8 cellular contexts compared by ENCODE assay signal in genomic region chr22:39152511-39153219, GRCh38. TPM values are rescaled to one million over a fixed set of nuclear protein-coding genes. Genes with fewer than 3 reads are reported as not detected.
DNase-seq lines count a peak whose midpoint lies in the region; ATAC-seq and TF ChIP-seq lines count a peak whose summit lies in the region.

Gene CBX7 (minus strand): TSS chr22:39152680. CDS start chr22:39152444, 236 bp downstream.

- no peak for TF ChIP-seq RAD21 in SK-N-SH (IDR thresholded peaks at IDR 0.05; ENCODE audit: low read length)

- H4K20me1 ChIP-seq in GM23248 (ENCODE audit: insufficient read depth), result no peaks in the 10 kb centered on the region
- no peaks in the 10 kb centered on the region for H4K20me1 ChIP-seq in SK-N-SH (ENCODE audit: insufficient read depth)
- peaks cover 4% of the 10 kb centered on the region for H4K20me1 ChIP-seq in osteoblast (ENCODE audit: insufficient read depth, low read length)

- H3F3A ChIP-seq in GM23248 (ENCODE audit: insufficient read depth) (peaks cover 8% of the 10 kb centered on the region; the same call in 1 of the 2 replicates), SK-N-SH (replicated peaks; ENCODE audit: insufficient read depth) (no peaks in the 10 kb centered on the region)

- H3K27ac ChIP-seq in GM23248, result no peak within 1 kb of the TSS
- H3K27ac ChIP-seq in SK-N-SH (ENCODE audit: low read depth in 2 of 2, low read length in 1 of 2), result no peak within 1 kb of the TSS
- no peak within 1 kb of the TSS for H3K27ac ChIP-seq in osteoblast (ENCODE audit: low read depth, low read length)
- peak within 1 kb of the TSS; percentile 91 to 97 for H3K27ac ChIP-seq in thoracic aorta

- H3K9me3 ChIP-seq in GM23248 (ENCODE audit: low read depth), result no peaks in the 10 kb centered on the region
- H3K9me3 ChIP-seq in SK-N-SH, result no peaks in the 10 kb centered on the region
- H3K9me3 ChIP-seq in osteoblast (ENCODE audit: low read depth, low read length), result no peaks in the 10 kb centered on the region
- H3K9me3 ChIP-seq in thoracic aorta, result no peaks in the 10 kb centered on the region

- CTCF ChIA-PET in SK-N-SH (lab: Yijun Ruan, JAX), result no interaction called here

- in situ Hi-C loops in GM23248 (cut with MboI), result loop anchor here (10.0 kb wide), 1 partner anchor 362 kb away; no protein-coding TSS in a partner anchor

- peak within 1 kb of the TSS; percentile 79 for H2AFZ ChIP-seq in GM23248
- H2AFZ ChIP-seq in SK-N-SH (ENCODE audit: low read depth), result peak within 1 kb of the TSS; percentile 74; the same call in 1 of the 2 replicates
- peak within 1 kb of the TSS; percentile 95 for H2AFZ ChIP-seq in osteoblast (ENCODE audit: low read length)

- no peak for TF ChIP-seq CTCF in SK-N-SH (IDR thresholded peaks at IDR 0.05)
- TF ChIP-seq CTCF in osteoblast (IDR thresholded peaks at IDR 0.05; ENCODE audit: extremely low read depth, low read depth, low read length), result no peak
- no peak for TF ChIP-seq CTCF in thoracic aorta (IDR thresholded peaks at IDR 0.05)

- TF ChIP-seq EP300 in SK-N-SH (IDR thresholded peaks at IDR 0.05; ENCODE audit: borderline replicate concordance in 1 of 2, low read depth in 1 of 2, low read length in 1 of 2), result no peak

- H3K4me2 ChIP-seq in GM23248 (ENCODE audit: unreplicated experiment), result peak within 1 kb of the TSS; percentile 86
- H3K4me2 ChIP-seq in SK-N-SH, result peak within 1 kb of the TSS; percentile 68
- H3K4me2 ChIP-seq in osteoblast (ENCODE audit: insufficient read depth, low read length), result peak within 1 kb of the TSS; percentile 90

- H3K79me2 ChIP-seq in GM23248 (ENCODE audit: insufficient read depth) (no peaks in the 10 kb centered on the region), SK-N-SH (ENCODE audit: insufficient read depth) (no peaks in the 10 kb centered on the region), osteoblast (ENCODE audit: insufficient read depth, low read length) (no peaks in the 10 kb centered on the region)

- no peaks in the 10 kb centered on the region for H3K36me3 ChIP-seq in GM23248 (ENCODE audit: low read depth)
- no peaks in the 10 kb centered on the region for H3K36me3 ChIP-seq in SK-N-SH (replicated peaks in 1 of 2; ENCODE audit: control insufficient read depth in 1 of 2, insufficient read depth in 2 of 2, low read length in 1 of 2)
- no peaks in the 10 kb centered on the region for H3K36me3 ChIP-seq in osteoblast (ENCODE audit: insufficient read depth, low read length)
- H3K36me3 ChIP-seq in thoracic aorta, result peaks cover 5% of the 10 kb centered on the region

- WGBS in GM23248 (ENCODE audit: low coverage in 1 of 2, low lambda C conversion rate in 2 of 2, missing lambda C conversion rate in 2 of 2), 2 experiments, result 3% methylated on average over 24 to 55 of the region's 98 CpGs
- 0% methylated on average over 4 of the region's 98 CpGs for WGBS in SK-N-SH (ENCODE audit: low lambda C conversion rate)

- H3K27me3 ChIP-seq in GM23248 (replicated peaks; ENCODE audit: insufficient read depth) (peaks cover 25% of the 10 kb centered on the region), SK-N-SH (ENCODE audit: insufficient read depth) (peaks cover 14% of the 10 kb centered on the region; the same call in 1 of the 2 replicates), osteoblast (ENCODE audit: insufficient read depth, low read length) (peaks cover 44% of the 10 kb centered on the region), thoracic aorta (replicated peaks; ENCODE audit: insufficient read depth) (no peaks in the 10 kb centered on the region)

- POLR2A ChIA-PET in SK-N-SH (lab: Yijun Ruan, JAX), result interaction anchor here (1.8 kb wide), 1 partner anchor 166 kb away, joined by 5 read pairs; no protein-coding TSS in a partner anchor

- H3K9me2 ChIP-seq in GM23248 (ENCODE audit: insufficient read depth) (no peaks in the 10 kb centered on the region), SK-N-SH (no peaks in the 10 kb centered on the region)

- H3K4me3 ChIP-seq in GM23248, result peak within 1 kb of the TSS; percentile 60
- peak within 1 kb of the TSS; percentile 53 to 56 for H3K4me3 ChIP-seq in SK-N-SH (ENCODE audit: low read depth in 2 of 2, low read length in 1 of 2)
- peak within 1 kb of the TSS; percentile 73 for H3K4me3 ChIP-seq in osteoblast (ENCODE audit: insufficient read depth, low read length)
- H3K4me3 ChIP-seq in thoracic aorta, result peak within 1 kb of the TSS; percentile 99

- H3K9ac ChIP-seq in GM23248 (peak within 1 kb of the TSS; percentile 76), SK-N-SH (no peak within 1 kb of the TSS; the same call in 1 of the 2 replicates)

- ATAC-seq in thoracic aorta (ENCODE audit: insufficient number of reproducible peaks, low FRiP score, low read depth), result peak; percentile 85

- DNase-seq in ELF-1 (ENCODE audit: low read depth, low spot score), result peak; percentile 62
- peak; percentile 95 for DNase-seq in GM23248
- peak; percentile 65 to 83 for DNase-seq in Kasumi-1 (lab: John Stamatoyannopoulos, UW)
- DNase-seq in SK-N-SH, result peak; percentile 94
- DNase-seq in activated naive CD4-positive, alpha-beta T cell treated with anti-CD3 and anti-CD28 coated beads, Interleukin-2, amount 50 U/mL, for 16 hours, result peak; percentile 88
- no peak for DNase-seq in glomerular endothelial cell (ENCODE audit: extremely low read depth, low read depth, low spot score)
- DNase-seq in osteoblast (ENCODE audit: insufficient read length, low spot score, missing footprints), result peak; percentile 99
- DNase-seq in thoracic aorta (ENCODE audit: low spot score), result peak; percentile 90

- H3K4me1 ChIP-seq in GM23248 (ENCODE audit: insufficient read depth) (no peaks in the 10 kb centered on the region), SK-N-SH (ENCODE audit: control insufficient read depth in 1 of 2, insufficient read depth in 2 of 2, low read depth in 1 of 2, low read length in 1 of 2) (peaks cover 0 to 2% of the 10 kb centered on the region in 2 experiments; a peak in 1 of 4 replicates), osteoblast (ENCODE audit: insufficient read depth, low read length) (peaks cover 10% of the 10 kb centered on the region), thoracic aorta (ENCODE audit: control insufficient read depth in 1 of 2, low read depth in 2 of 2) (peaks cover 24 to 49% of the 10 kb centered on the region in 2 donors)

TF ChIP-seq in SK-N-SH, 30 proteins besides CTCF, POLR2A, EP300 and RAD21:
- peak; percentile 70 for TF ChIP-seq NRF1 (IDR thresholded peaks at IDR 0.05; ENCODE audit: low read depth, low read length)
- no peak for TF ChIP-seq PBX3 (IDR thresholded peaks at IDR 0.05)
- TF ChIP-seq REST (IDR thresholded peaks at IDR 0.05; ENCODE audit: low read depth, low read length), result no peak

RNA-seq across cellular contexts. Expression of gene CBX7, which starts in this region (rescaled TPM):
- total RNA-seq in GM23248 (2014; rRNA removed; shearing (Covaris generic)), result 3.8 and 10.4 TPM in 2 replicates
- polyA plus RNA-seq in GM23248 (2016; fragmentation: Nextera tagmentation; extraction: Ambion mirVana) (2.5 and 2.9 TPM in 2 replicates), SK-N-SH (2012; rRNA removed) (2.3 and 2.7 TPM in 2 replicates)
- 1.4 and 2.3 TPM in 2 replicates for polyA plus RNA-seq in SK-N-SH (2012; cell fraction: cytosol; rRNA removed)
- polyA plus RNA-seq in SK-N-SH (2012; cell fraction: nucleus; rRNA removed), result 8.3 and 9.9 TPM in 2 replicates
- total RNA-seq in glomerular endothelial cell (2.0 and 14.5 TPM in 2 replicates), osteoblast (12.7 and 14.5 TPM in 2 replicates), thoracic aorta (100 to 1,000 TPM; 170 to 174 TPM)

Comparison
In these comparisons a context has a peak if more than half of its experiments do, and no peak if none do; other contexts are left out.
1. RNA of gene CBX7 (total RNA-seq): 170 to 174 TPM in thoracic aorta; 12.7 to 14.5 TPM in osteoblast, 2.0 to 14.5 TPM in glomerular endothelial cell and 3.8 to 10.4 TPM in GM23248; every median in the first group is over 10 times any median in the second.
2. H3K27ac ChIP-seq: peak in thoracic aorta (2 of 2); none in GM23248 (single experiment), SK-N-SH (0 of 2) and osteoblast (single experiment).
3. Peak in every context shown above with its lines, with median percentiles within 50 percentile points of each other: H2AFZ ChIP-seq, H3K4me2 ChIP-seq and H3K4me3 ChIP-seq.